8 cellular contexts compared by ENCODE assay signal in genomic region chr7:87216701-87217508, GRCh38. TPM values are rescaled to one million over a fixed set of nuclear protein-coding genes. Genes with fewer than 3 reads are reported as not detected.
DNase-seq lines count a peak whose midpoint lies in the region; ATAC-seq and TF ChIP-seq lines count a peak whose summit lies in the region.

No MANE protein-coding gene starts in this region.

- peaks cover 25% of the 10 kb centered on the region for H3K36me3 Mint-ChIP-seq in Calu3 (ENCODE audit: insufficient read depth, unreplicated experiment)

- H3K9me3 ChIP-seq in GM23248 (ENCODE audit: low read depth) (no peaks in the 10 kb centered on the region), tibial nerve (no peaks in the 10 kb centered on the region), suprapubic skin (no peaks in the 10 kb centered on the region)

- H3F3A ChIP-seq in GM23248 (ENCODE audit: insufficient read depth) = peaks cover 19% of the 10 kb centered on the region; the same call in 1 of the 2 replicates

- peaks cover 50% of the 10 kb centered on the region for H3K4me1 ChIP-seq in GM23248 (ENCODE audit: insufficient read depth)
- peaks cover 0 to 60% (median 33%) of the 10 kb centered on the region in 4 donors for H3K4me1 ChIP-seq in tibial nerve
- peaks cover 55% of the 10 kb centered on the region for H3K4me1 ChIP-seq in suprapubic skin

- no peak for TF ChIP-seq CTCF in tibial nerve (IDR thresholded peaks at IDR 0.05)
- TF ChIP-seq CTCF in Calu3 (IDR thresholded peaks at IDR 0.05; ENCODE audit: unreplicated experiment) = no peak
- no peak for TF ChIP-seq CTCF in suprapubic skin (IDR thresholded peaks at IDR 0.05)

- no TSS peak for BruUV-seq in Calu3 (replicated peaks; lab: Mats Ljungman, UMichigan)

- H3K4me3 ChIP-seq in GM23248 (peak overlapping the region; percentile 99), tibial nerve (peak overlapping the region in 1 of 4 donors; percentile 9), suprapubic skin (no peak overlapping the region)

- no peak overlapping the region for H3K4me3 Mint-ChIP-seq in Calu3 (ENCODE audit: low read depth, unreplicated experiment)

- in situ Hi-C loops in GM23248 (cut with MboI) = no loop called here

- intact Hi-C loops in Calu3 (cut with micrococcal nuclease; ENCODE audit: unreplicated experiment) = no loop called here

- no peak overlapping the region for H2AFZ ChIP-seq in GM23248

- no peaks in the 10 kb centered on the region for H3K4me1 Mint-ChIP-seq in Calu3 (ENCODE audit: low read depth, unreplicated experiment)

- H3K9ac ChIP-seq in GM23248 = no peak overlapping the region

- H3K79me2 ChIP-seq in GM23248 (ENCODE audit: insufficient read depth) = peaks cover 89% of the 10 kb centered on the region

- no peaks in the 10 kb centered on the region for H3K27me3 Mint-ChIP-seq in Calu3 (ENCODE audit: unreplicated experiment)

- peak overlapping the region; percentile 94 for H3K4me2 ChIP-seq in GM23248 (ENCODE audit: unreplicated experiment)

- DNase-seq in GM23248 (peak; percentile 31), NCI-H69 (lab: John Stamatoyannopoulos, UW) (peak; percentile 39), tibial nerve (ENCODE audit: low spot score in 2 of 2) (no peak), GM19238 (ENCODE audit: insufficient read length, low spot score) (no peak), Calu3 (no peak), suprapubic skin (ENCODE audit: low spot score in 2 of 2) (no peak)
- peak; percentile 14 for DNase-seq in effector CD4-positive, alpha-beta T cell

- no peak overlapping the region for H3K27ac Mint-ChIP-seq in Calu3 (ENCODE audit: unreplicated experiment)

- CTCF ChIA-PET in Calu3 (lab: Charles Lee) = no interaction called here

- H3K9me2 ChIP-seq in GM23248 (ENCODE audit: insufficient read depth) = no peaks in the 10 kb centered on the region

- H3K27ac ChIP-seq in GM23248 (peak overlapping the region; percentile 16; the same call in 1 of the 2 replicates), tibial nerve (peak overlapping the region in 3 of 4 donors; percentile 89 to 94 (median 91)), suprapubic skin (no peak overlapping the region)

- TF ChIP-seq POLR2A in tibial nerve (IDR thresholded peaks at IDR 0.05) = no peak
- no peak for TF ChIP-seq POLR2A in suprapubic skin (IDR thresholded peaks at IDR 0.05)

- H3K36me3 ChIP-seq in GM23248 (ENCODE audit: low read depth) = no peaks in the 10 kb centered on the region
- H3K36me3 ChIP-seq in tibial nerve = no peaks in the 10 kb centered on the region
- no peaks in the 10 kb centered on the region for H3K36me3 ChIP-seq in suprapubic skin

- H4K20me1 ChIP-seq in GM23248 (ENCODE audit: insufficient read depth) = 0 out of 2 replicates have a peak, but pooled peaks cover 3% of the 10 kb centered on the region

- no peaks in the 10 kb centered on the region for H3K27me3 ChIP-seq in GM23248 (replicated peaks; ENCODE audit: insufficient read depth)
- no peaks in the 10 kb centered on the region for H3K27me3 ChIP-seq in tibial nerve
- H3K27me3 ChIP-seq in suprapubic skin = no peaks in the 10 kb centered on the region

- peak; percentile 55 for ATAC-seq in GM18520 (IDR thresholded peaks at IDR 0.05; ENCODE audit: unreplicated experiment)

- 58 to 65% methylated on average over 5 of the region's 5 CpGs for WGBS in GM23248 (ENCODE audit: low coverage in 1 of 2, low lambda C conversion rate in 2 of 2, missing lambda C conversion rate in 2 of 2), 2 experiments
- 37 to 52% methylated on average over 5 of the region's 5 CpGs for WGBS in tibial nerve, 2 donors
- 63% methylated on average over 5 of the region's 5 CpGs for WGBS in suprapubic skin

- TF ChIP-seq EP300 in tibial nerve (IDR thresholded peaks at IDR 0.05) (peak in 1 of 2 donors; percentile 8), suprapubic skin (IDR thresholded peaks at IDR 0.05) (no peak)

- no peaks in the 10 kb centered on the region for H3K9me3 Mint-ChIP-seq in Calu3 (ENCODE audit: low read depth, unreplicated experiment)

RNA-seq across cellular contexts. Expression of gene TMEM243, which starts 2.6 kb away (rescaled TPM):
- total RNA-seq in GM23248 (2014; rRNA removed; shearing (Covaris generic)) = 52.7 and 61.7 TPM in 2 replicates
- polyA plus RNA-seq in GM23248 (2016; fragmentation: Nextera tagmentation; extraction: Ambion mirVana) = 68.1 and 76.9 TPM in 2 replicates
- total RNA-seq in tibial nerve (10 to 100 TPM; 36.0 to 52.7 (median 42.5) TPM), Calu3 (2022) (22.1 and 23.2 TPM in 2 replicates), suprapubic skin (10 to 100 TPM; 27.7 to 76.0 (median 39.2) TPM)

Comparison
In these comparisons a context has a peak if more than half of its experiments do, and no peak if none do; other contexts are left out.
1. DNase-seq: peak in GM23248 (single experiment), NCI-H69 (single experiment) and effector CD4-positive, alpha-beta T cell (single experiment); none in tibial nerve (0 of 2), GM19238 (single experiment), Calu3 (single experiment) and suprapubic skin (0 of 2).